ENCODE assay signal across 1 cellular context in the genomic region with DNA sequence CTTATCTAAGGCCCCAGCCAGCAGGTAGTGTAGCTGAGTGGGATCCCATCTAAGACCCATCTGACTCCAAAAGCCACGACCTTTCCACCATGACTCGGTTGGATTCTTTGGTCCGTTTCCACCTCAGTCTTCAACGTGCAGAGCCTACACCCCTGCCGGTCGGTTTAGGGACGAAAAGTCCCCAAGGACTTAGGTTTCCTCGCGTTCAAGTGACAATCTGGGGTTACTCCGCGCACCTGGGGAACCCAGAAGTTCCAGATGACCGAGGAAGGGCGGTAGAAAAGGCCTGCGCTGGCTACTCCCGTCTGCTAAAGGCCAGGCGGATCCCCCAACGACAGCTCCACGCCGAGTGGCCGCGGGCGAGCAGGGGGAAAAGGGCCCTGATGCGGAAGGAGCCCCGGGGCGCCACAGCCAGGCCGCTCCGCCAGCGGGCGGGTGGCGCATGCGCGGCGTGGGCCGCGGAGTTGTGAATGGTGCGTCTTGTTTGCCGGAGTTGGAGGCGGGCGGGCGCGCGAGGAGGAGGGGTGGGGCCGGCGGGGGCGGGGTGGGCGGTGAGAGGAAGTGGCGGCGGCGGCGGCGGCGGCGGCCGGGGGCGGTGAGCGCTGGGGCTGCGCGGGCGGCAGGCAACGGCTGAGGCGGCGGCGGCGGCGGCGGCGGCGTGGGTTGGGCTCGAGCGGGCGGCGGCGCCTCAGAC.
A peak's percentile ranks its signal among the peaks of the same experiment; 100 is the strongest.
TF ChIP-seq lines count a peak whose summit lies in the region.

A gene (plus strand): TSS at position 595 of the 694 bp plus-strand sequence. CDS start 259 bp downstream, outside the sequence.

TF ChIP-seq in K562, 482 proteins besides CTCF, POLR2A, EP300 and RAD21 (continued from another document and continues in another):
- TF ChIP-seq, protein P1, sequence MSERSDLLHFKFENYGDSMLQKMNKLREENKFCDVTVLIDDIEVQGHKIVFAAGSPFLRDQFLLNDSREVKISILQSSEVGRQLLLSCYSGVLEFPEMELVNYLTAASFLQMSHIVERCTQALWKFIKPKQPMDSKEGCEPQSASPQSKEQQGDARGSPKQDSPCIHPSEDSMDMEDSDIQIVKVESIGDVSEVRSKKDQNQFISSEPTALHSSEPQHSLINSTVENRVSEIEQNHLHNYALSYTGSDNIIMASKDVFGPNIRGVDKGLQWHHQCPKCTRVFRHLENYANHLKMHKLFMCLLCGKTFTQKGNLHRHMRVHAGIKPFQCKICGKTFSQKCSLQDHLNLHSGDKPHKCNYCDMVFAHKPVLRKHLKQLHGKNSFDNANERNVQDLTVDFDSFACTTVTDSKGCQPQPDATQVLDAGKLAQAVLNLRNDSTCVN (CRISPR knock-in tag; IDR thresholded peaks at IDR 0.05) = peak; percentile 61; the same call in 1 of the 2 replicates
- no peak for TF ChIP-seq HNRNPUL1 (IDR thresholded peaks at IDR 0.05; ENCODE audit: low read length)
- TF ChIP-seq SRSF3 (IDR thresholded peaks at IDR 0.05; ENCODE audit: insufficient read depth, low read length) = no peak
- TF ChIP-seq ZNF444 (CRISPR knock-in tag; IDR thresholded peaks at IDR 0.05) = no peak
- TF ChIP-seq, protein P2, sequence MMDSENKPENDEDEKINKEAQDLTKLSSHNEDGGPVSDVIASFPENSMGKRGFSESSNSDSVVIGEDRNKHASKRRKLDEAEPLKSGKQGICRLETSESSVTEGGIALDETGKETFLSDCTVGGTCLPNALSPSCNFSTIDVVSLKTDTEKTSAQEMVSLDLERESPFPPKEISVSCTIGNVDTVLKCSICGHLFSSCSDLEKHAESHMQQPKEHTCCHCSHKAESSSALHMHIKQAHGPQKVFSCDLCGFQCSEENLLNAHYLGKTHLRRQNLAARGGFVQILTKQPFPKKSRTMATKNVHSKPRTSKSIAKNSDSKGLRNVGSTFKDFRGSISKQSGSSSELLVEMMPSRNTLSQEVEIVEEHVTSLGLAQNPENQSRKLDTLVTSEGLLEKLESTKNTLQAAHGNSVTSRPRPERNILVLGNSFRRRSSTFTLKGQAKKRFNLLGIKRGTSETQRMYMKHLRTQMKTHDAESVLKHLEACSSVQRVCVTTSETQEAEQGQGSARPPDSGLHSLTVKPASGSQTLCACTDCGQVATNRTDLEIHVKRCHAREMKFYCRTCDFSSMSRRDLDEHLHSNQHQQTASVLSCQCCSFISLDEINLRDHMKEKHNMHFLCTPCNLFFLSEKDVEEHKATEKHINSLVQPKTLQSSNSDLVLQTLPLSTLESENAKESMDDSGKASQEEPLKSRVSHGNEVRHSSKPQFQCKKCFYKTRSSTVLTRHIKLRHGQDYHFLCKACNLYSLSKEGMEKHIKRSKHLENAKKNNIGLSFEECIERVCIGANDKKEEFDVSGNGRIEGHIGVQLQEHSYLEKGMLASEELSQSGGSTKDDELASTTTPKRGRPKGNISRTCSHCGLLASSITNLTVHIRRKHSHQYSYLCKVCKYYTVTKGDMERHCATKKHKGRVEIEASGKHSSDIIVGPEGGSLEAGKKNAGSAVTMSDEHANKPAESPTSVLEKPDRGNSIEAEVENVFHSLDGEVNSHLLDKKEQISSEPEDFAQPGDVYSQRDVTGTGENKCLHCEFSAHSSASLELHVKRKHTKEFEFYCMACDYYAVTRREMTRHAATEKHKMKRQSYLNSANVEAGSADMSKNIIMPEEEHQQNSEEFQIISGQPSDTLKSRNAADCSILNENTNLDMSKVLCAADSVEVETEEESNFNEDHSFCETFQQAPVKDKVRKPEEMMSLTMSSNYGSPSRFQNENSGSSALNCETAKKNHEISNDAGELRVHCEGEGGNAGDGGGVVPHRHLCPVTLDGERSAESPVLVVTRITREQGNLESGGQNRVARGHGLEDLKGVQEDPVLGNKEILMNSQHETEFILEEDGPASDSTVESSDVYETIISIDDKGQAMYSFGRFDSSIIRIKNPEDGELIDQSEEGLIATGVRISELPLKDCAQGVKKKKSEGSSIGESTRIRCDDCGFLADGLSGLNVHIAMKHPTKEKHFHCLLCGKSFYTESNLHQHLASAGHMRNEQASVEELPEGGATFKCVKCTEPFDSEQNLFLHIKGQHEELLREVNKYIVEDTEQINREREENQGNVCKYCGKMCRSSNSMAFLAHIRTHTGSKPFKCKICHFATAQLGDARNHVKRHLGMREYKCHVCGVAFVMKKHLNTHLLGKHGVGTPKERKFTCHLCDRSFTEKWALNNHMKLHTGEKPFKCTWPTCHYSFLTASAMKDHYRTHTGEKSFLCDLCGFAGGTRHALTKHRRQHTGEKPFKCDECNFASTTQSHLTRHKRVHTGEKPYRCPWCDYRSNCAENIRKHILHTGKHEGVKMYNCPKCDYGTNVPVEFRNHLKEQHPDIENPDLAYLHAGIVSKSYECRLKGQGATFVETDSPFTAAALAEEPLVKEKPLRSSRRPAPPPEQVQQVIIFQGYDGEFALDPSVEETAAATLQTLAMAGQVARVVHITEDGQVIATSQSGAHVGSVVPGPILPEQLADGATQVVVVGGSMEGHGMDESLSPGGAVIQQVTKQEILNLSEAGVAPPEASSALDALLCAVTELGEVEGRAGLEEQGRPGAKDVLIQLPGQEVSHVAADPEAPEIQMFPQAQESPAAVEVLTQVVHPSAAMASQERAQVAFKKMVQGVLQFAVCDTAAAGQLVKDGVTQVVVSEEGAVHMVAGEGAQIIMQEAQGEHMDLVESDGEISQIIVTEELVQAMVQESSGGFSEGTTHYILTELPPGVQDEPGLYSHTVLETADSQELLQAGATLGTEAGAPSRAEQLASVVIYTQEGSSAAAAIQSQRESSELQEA (IDR thresholded peaks at IDR 0.05; ENCODE audit: low read depth) = no peak
- no peak for TF ChIP-seq CBFA2T2 (conservative IDR thresholded peaks at IDR 0.05)
- TF ChIP-seq, protein P3, sequence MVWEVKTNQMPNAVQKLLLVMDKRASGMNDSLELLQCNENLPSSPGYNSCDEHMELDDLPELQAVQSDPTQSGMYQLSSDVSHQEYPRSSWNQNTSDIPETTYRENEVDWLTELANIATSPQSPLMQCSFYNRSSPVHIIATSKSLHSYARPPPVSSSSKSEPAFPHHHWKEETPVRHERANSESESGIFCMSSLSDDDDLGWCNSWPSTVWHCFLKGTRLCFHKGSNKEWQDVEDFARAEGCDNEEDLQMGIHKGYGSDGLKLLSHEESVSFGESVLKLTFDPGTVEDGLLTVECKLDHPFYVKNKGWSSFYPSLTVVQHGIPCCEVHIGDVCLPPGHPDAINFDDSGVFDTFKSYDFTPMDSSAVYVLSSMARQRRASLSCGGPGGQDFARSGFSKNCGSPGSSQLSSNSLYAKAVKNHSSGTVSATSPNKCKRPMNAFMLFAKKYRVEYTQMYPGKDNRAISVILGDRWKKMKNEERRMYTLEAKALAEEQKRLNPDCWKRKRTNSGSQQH (CRISPR knock-in tag; IDR thresholded peaks at IDR 0.05) = peak; percentile 71
- TF ChIP-seq, protein P4, sequence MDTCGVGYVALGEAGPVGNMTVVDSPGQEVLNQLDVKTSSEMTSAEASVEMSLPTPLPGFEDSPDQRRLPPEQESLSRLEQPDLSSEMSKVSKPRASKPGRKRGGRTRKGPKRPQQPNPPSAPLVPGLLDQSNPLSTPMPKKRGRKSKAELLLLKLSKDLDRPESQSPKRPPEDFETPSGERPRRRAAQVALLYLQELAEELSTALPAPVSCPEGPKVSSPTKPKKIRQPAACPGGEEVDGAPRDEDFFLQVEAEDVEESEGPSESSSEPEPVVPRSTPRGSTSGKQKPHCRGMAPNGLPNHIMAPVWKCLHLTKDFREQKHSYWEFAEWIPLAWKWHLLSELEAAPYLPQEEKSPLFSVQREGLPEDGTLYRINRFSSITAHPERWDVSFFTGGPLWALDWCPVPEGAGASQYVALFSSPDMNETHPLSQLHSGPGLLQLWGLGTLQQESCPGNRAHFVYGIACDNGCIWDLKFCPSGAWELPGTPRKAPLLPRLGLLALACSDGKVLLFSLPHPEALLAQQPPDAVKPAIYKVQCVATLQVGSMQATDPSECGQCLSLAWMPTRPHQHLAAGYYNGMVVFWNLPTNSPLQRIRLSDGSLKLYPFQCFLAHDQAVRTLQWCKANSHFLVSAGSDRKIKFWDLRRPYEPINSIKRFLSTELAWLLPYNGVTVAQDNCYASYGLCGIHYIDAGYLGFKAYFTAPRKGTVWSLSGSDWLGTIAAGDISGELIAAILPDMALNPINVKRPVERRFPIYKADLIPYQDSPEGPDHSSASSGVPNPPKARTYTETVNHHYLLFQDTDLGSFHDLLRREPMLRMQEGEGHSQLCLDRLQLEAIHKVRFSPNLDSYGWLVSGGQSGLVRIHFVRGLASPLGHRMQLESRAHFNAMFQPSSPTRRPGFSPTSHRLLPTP (IDR thresholded peaks at IDR 0.05; ENCODE audit: borderline replicate concordance, extremely low read depth, insufficient read length) = no peak
- 0 out of 2 replicates have a peak, but pooled peaks have one; percentile 23 for TF ChIP-seq ZNF436 (CRISPR knock-in tag; IDR thresholded peaks at IDR 0.05)
- TF ChIP-seq, protein P5, sequence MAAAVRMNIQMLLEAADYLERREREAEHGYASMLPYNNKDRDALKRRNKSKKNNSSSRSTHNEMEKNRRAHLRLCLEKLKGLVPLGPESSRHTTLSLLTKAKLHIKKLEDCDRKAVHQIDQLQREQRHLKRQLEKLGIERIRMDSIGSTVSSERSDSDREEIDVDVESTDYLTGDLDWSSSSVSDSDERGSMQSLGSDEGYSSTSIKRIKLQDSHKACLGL (CRISPR knock-in tag; IDR thresholded peaks at IDR 0.05; ENCODE audit: borderline replicate concordance, poor library complexity, severe bottlenecking) = no peak
- peak; percentile 44; the same call in 1 of the 2 replicates for TF ChIP-seq LEF1 (IDR thresholded peaks at IDR 0.05)
- TF ChIP-seq ZNF695 (CRISPR knock-in tag; IDR thresholded peaks at IDR 0.05) = no peak
- no peak for TF ChIP-seq ZNF253 (CRISPR knock-in tag; conservative IDR thresholded peaks at IDR 0.05)
- no peak for TF ChIP-seq RCOR1 (IDR thresholded peaks at IDR 0.05; ENCODE audit: borderline replicate concordance in 1 of 2, low read depth in 2 of 2, low read length in 2 of 2)
- TF ChIP-seq ZBTB8A (IDR thresholded peaks at IDR 0.05; ENCODE audit: partially characterized antibody) = no peak
- TF ChIP-seq, protein P6, sequence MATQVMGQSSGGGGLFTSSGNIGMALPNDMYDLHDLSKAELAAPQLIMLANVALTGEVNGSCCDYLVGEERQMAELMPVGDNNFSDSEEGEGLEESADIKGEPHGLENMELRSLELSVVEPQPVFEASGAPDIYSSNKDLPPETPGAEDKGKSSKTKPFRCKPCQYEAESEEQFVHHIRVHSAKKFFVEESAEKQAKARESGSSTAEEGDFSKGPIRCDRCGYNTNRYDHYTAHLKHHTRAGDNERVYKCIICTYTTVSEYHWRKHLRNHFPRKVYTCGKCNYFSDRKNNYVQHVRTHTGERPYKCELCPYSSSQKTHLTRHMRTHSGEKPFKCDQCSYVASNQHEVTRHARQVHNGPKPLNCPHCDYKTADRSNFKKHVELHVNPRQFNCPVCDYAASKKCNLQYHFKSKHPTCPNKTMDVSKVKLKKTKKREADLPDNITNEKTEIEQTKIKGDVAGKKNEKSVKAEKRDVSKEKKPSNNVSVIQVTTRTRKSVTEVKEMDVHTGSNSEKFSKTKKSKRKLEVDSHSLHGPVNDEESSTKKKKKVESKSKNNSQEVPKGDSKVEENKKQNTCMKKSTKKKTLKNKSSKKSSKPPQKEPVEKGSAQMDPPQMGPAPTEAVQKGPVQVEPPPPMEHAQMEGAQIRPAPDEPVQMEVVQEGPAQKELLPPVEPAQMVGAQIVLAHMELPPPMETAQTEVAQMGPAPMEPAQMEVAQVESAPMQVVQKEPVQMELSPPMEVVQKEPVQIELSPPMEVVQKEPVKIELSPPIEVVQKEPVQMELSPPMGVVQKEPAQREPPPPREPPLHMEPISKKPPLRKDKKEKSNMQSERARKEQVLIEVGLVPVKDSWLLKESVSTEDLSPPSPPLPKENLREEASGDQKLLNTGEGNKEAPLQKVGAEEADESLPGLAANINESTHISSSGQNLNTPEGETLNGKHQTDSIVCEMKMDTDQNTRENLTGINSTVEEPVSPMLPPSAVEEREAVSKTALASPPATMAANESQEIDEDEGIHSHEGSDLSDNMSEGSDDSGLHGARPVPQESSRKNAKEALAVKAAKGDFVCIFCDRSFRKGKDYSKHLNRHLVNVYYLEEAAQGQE (CRISPR knock-in tag; IDR thresholded peaks at IDR 0.05; ENCODE audit: low read depth) = peak; percentile 72
- TF ChIP-seq ASH1L (IDR thresholded peaks at IDR 0.05; ENCODE audit: borderline replicate concordance, low read depth, partially characterized antibody) = no peak
- TF ChIP-seq KAT2B (IDR thresholded peaks at IDR 0.05; ENCODE audit: low read depth, low read length) = no peak
- no peak for TF ChIP-seq ZNF165 (CRISPR knock-in tag; IDR thresholded peaks at IDR 0.05; ENCODE audit: borderline replicate concordance)
- TF ChIP-seq SRSF9 (IDR thresholded peaks at IDR 0.05; ENCODE audit: borderline replicate concordance, low read depth, low read length) = no peak
- peak; percentile 79 for TF ChIP-seq MAZ (CRISPR knock-in tag; conservative IDR thresholded peaks at IDR 0.05 in 1 of 2, IDR thresholded peaks at IDR 0.05 in 1 of 2)
- no peak for TF ChIP-seq ZNF766 (CRISPR knock-in tag; conservative IDR thresholded peaks at IDR 0.05)
- no peak for TF ChIP-seq TCF7L2 (IDR thresholded peaks at IDR 0.05; ENCODE audit: low read depth, low read length)
- TF ChIP-seq SLC30A9 (CRISPR knock-in tag; IDR thresholded peaks at IDR 0.05) = no peak
- TF ChIP-seq FOXP1 (CRISPR knock-in tag; IDR thresholded peaks at IDR 0.05) = peak; percentile 91
- TF ChIP-seq POU5F1 (IDR thresholded peaks at IDR 0.05; ENCODE audit: borderline replicate concordance, low read depth, low read length, partially characterized antibody) = no peak
- TF ChIP-seq ZNF354B (CRISPR knock-in tag; IDR thresholded peaks at IDR 0.05) = peak; percentile 27; the same call in 1 of the 2 replicates
- TF ChIP-seq RBM22 (IDR thresholded peaks at IDR 0.05; ENCODE audit: low read depth, low read length, poor library complexity, severe bottlenecking) = no peak
- TF ChIP-seq SETDB1 (IDR thresholded peaks at IDR 0.05; ENCODE audit: low read length) = no peak
- TF ChIP-seq, protein P7, sequence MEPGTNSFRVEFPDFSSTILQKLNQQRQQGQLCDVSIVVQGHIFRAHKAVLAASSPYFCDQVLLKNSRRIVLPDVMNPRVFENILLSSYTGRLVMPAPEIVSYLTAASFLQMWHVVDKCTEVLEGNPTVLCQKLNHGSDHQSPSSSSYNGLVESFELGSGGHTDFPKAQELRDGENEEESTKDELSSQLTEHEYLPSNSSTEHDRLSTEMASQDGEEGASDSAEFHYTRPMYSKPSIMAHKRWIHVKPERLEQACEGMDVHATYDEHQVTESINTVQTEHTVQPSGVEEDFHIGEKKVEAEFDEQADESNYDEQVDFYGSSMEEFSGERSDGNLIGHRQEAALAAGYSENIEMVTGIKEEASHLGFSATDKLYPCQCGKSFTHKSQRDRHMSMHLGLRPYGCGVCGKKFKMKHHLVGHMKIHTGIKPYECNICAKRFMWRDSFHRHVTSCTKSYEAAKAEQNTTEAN (CRISPR knock-in tag; IDR thresholded peaks at IDR 0.05) = peak; percentile 78; the same call in 1 of the 2 replicates
- TF ChIP-seq ILK (tag; IDR thresholded peaks at IDR 0.05; ENCODE audit: borderline replicate concordance, low read depth) = no peak
- TF ChIP-seq SIN3B (IDR thresholded peaks at IDR 0.05; ENCODE audit: low read depth) = peak; percentile 36; the same call in 1 of the 2 replicates
